22 cellular contexts compared by ENCODE assay signal in the genomic region with DNA sequence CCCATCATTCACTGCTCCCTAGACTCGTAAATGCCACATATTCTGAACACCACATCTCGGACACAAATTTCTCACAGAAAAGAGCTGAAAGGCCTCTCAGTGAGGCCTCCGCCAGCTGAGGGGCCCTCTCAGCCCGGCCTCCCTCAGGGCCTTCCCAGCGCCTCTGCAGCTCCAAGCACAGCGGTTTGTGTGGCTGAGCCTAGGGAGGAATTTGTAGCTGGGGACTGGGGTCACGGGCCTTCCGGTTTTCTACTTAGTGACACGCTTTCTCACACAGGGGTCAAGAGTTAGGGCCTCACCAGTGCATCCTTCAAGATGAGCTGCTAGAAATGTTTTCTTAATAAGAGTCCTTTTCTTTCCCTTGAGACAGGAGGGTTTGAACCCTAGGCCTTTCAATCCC.
DNase-seq lines count a peak whose midpoint lies in the region; ATAC-seq, FAIRE-seq and TF ChIP-seq lines count a peak whose summit lies in the region.
"Had no signal": no experiment of that assay in that cellular context is flagged by ENCODE, and none has a peak within 500 bp of the region (broad histone marks: within the 10 kb centered on the region; RNA-seq: fewer than 3 reads in every experiment).

No MANE protein-coding gene starts in this region.

- H3K4me1 Mint-ChIP-seq in osteocyte (ENCODE audit: unreplicated experiment), result peaks cover 35% of the 10 kb centered on the region

- H3K27me3 Mint-ChIP-seq in osteocyte (ENCODE audit: unreplicated experiment), result no peaks in the 10 kb centered on the region

- WGBS in mesenchymal stem cell, result 59% methylated on average over 9 of the region's 9 CpGs

- intact Hi-C loops in Right ventricle myocardium inferior (cut with DNase I), result no loop called here
- intact Hi-C loops in left ventricle myocardium inferior (cut with micrococcal nuclease), result no loop called here

- no peak overlapping the region for H4K8ac ChIP-seq in mesenchymal stem cell (ENCODE audit: low read length)

- no peak overlapping the region for H2AK5ac ChIP-seq in mesenchymal stem cell (ENCODE audit: low read length, severe bottlenecking)

- H2BK12ac ChIP-seq in mesenchymal stem cell (ENCODE audit: low read length in 2 of 2), result no peak overlapping the region

- no peaks in the 10 kb centered on the region for H3K9me3 Mint-ChIP-seq in osteocyte (ENCODE audit: unreplicated experiment)

- H3K4me2 ChIP-seq in mesenchymal stem cell (ENCODE audit: low read length, poor library complexity, severe bottlenecking), result peak overlapping the region; percentile 7

- no peak for FAIRE-seq in urothelium cell line (lab: Jason Lieb, UNC)

- no peak overlapping the region for H2BK15ac ChIP-seq in mesenchymal stem cell (ENCODE audit: low read depth, poor library complexity, severe bottlenecking)

- no peak overlapping the region for H3K14ac ChIP-seq in mesenchymal stem cell (ENCODE audit: low read length in 2 of 2)

- no peak overlapping the region for H4K91ac ChIP-seq in mesenchymal stem cell (ENCODE audit: low read length)

- H2BK5ac ChIP-seq in mesenchymal stem cell (ENCODE audit: low read depth, low read length, poor library complexity, severe bottlenecking), result no peak overlapping the region

- no peak overlapping the region for H2AFZ ChIP-seq in mesenchymal stem cell (ENCODE audit: low read depth, low read length)

- no peaks in the 10 kb centered on the region for H3K36me3 Mint-ChIP-seq in osteocyte (ENCODE audit: unreplicated experiment)

- H3K23ac ChIP-seq in mesenchymal stem cell (ENCODE audit: low read length in 2 of 2), result no peak overlapping the region

- no peak for DNase-seq in Right ventricle myocardium inferior (ENCODE audit: missing footprints)
- DNase-seq in left ventricle myocardium inferior, result no peak
- peak; percentile 54 for DNase-seq in islet precursor cell
- peak; percentile 44 for DNase-seq in mesenchymal stem cell
- DNase-seq in osteocyte (ENCODE audit: extremely low spot score, unreplicated experiment), result no peak
- DNase-seq in GDM1 (lab: John Stamatoyannopoulos, UW), result no peak
- DNase-seq in urothelium cell line (ENCODE audit: low spot score), result no peak
- DNase-seq in AG20443 (ENCODE audit: low spot score), result no peak
- DNase-seq: 8988T, ACHN, Calu3, KBM-7, MV-4-11, NCI-H1105, NCI-H146, NCI-H1930, NCI-H2107, NCI-H524, NCI-H748 treated with DMSO at 0.1 percent for 48 hours, PC-3, Right ventricle myocardium superior had no signal

- H3K9me3 ChIP-seq in left ventricle myocardium inferior (replicated peaks) (no peaks in the 10 kb centered on the region), mesenchymal stem cell (ENCODE audit: control insufficient read depth, low read length) (no peaks in the 10 kb centered on the region)
- H3K9me3 ChIP-seq: SJSA1 had no signal

- H3K27ac Mint-ChIP-seq in osteocyte (ENCODE audit: unreplicated experiment), result peak overlapping the region; percentile 31

- no peak overlapping the region for H3K4me3 ChIP-seq in left ventricle myocardium inferior
- H3K4me3 ChIP-seq in mesenchymal stem cell (ENCODE audit: insufficient read depth in 1 of 2, low read depth in 1 of 2, low read length in 2 of 2), result no peak overlapping the region
- H3K4me3 ChIP-seq: SJSA1 had no signal

- H3K4me3 Mint-ChIP-seq in osteocyte (ENCODE audit: unreplicated experiment), result no peak overlapping the region

- no peak overlapping the region for H3K4ac ChIP-seq in mesenchymal stem cell (ENCODE audit: low read depth in 1 of 2, low read length in 2 of 2)

- no peaks in the 10 kb centered on the region for H3K36me3 ChIP-seq in left ventricle myocardium inferior
- no peaks in the 10 kb centered on the region for H3K36me3 ChIP-seq in mesenchymal stem cell (ENCODE audit: control insufficient read depth in 1 of 2, insufficient read depth in 2 of 2, low read depth in 1 of 2, low read length in 2 of 2)
- H3K36me3 ChIP-seq: SJSA1 had no signal

- ATAC-seq in Right ventricle myocardium inferior, result peak; percentile 26
- ATAC-seq: PC-3 had no signal

- H2BK120ac ChIP-seq in mesenchymal stem cell (ENCODE audit: low read depth, low read length), result no peak overlapping the region

- H3K9ac ChIP-seq in mesenchymal stem cell (ENCODE audit: low read length), result no peak overlapping the region

- no peaks in the 10 kb centered on the region for H3K27me3 ChIP-seq in left ventricle myocardium inferior (ENCODE audit: low read depth)
- no peaks in the 10 kb centered on the region for H3K27me3 ChIP-seq in mesenchymal stem cell (ENCODE audit: control insufficient read depth in 1 of 2, insufficient read depth in 1 of 2, low read length in 2 of 2)
- H3K27me3 ChIP-seq: SJSA1 had no signal

- peak overlapping the region in 1 of 2 experiments; percentile 2 for H3K18ac ChIP-seq in mesenchymal stem cell (ENCODE audit: low read depth in 1 of 2, low read length in 2 of 2)

- H3K27ac ChIP-seq in left ventricle myocardium inferior (replicated peaks) (no peak overlapping the region), mesenchymal stem cell (ENCODE audit: low read length, poor library complexity, severe bottlenecking) (no peak overlapping the region)
- H3K27ac ChIP-seq: SJSA1 had no signal

- H3K79me1 ChIP-seq in mesenchymal stem cell (replicated peaks; ENCODE audit: low read length, poor library complexity, severe bottlenecking), result no peaks in the 10 kb centered on the region

- TF ChIP-seq CTCF in left ventricle myocardium inferior (IDR thresholded peaks at IDR 0.05; ENCODE audit: borderline replicate concordance) (no peak), osteocyte (IDR thresholded peaks at IDR 0.05) (no peak)

- H3K4me1 ChIP-seq in left ventricle myocardium inferior, result no peaks in the 10 kb centered on the region
- H3K4me1 ChIP-seq in mesenchymal stem cell (ENCODE audit: control insufficient read depth, insufficient read depth, low read depth, low read length), result peaks cover 9% of the 10 kb centered on the region

Comparison
In these comparisons a context has a peak if more than half of its experiments do, and no peak if none do; other contexts are left out.
1. DNase-seq: peak in islet precursor cell (single experiment) and mesenchymal stem cell (single experiment); none in Right ventricle myocardium inferior (single experiment), left ventricle myocardium inferior (single experiment), osteocyte (single experiment), GDM1 (single experiment), urothelium cell line (single experiment) and AG20443 (single experiment).